Comparison of ENCODE assay signal across 8 cellular contexts in genomic region chr17:67390006-67390645, GRCh38. TPM values are rescaled to one million over a fixed set of nuclear protein-coding genes. Genes with fewer than 3 reads are reported as not detected.
DNase-seq lines count a peak whose midpoint lies in the region; ATAC-seq and TF ChIP-seq lines count a peak whose summit lies in the region.

No MANE protein-coding gene starts in this region.

- no peak overlapping the region for H4K8ac ChIP-seq in neuronal stem cell (ENCODE audit: low read depth, low read length)

- H3K27me3 Mint-ChIP-seq in Calu3 (ENCODE audit: unreplicated experiment), result no peaks in the 10 kb centered on the region
- H3K27me3 Mint-ChIP-seq in naive thymus-derived CD8-positive, alpha-beta T cell, result no peaks in the 10 kb centered on the region

- no peak overlapping the region for H3K23ac ChIP-seq in neuronal stem cell (ENCODE audit: low read depth, low read length, poor library complexity)

- no peak overlapping the region for H4K91ac ChIP-seq in neuronal stem cell (ENCODE audit: low read depth, low read length, poor library complexity)

- TF ChIP-seq POLR2A in breast epithelium (IDR thresholded peaks at IDR 0.05) (no peak), ovary (IDR thresholded peaks at IDR 0.05) (no peak)

- no peak overlapping the region for H2AK5ac ChIP-seq in neuronal stem cell (ENCODE audit: low read depth, low read length)

- no peaks in the 10 kb centered on the region for H3K79me1 ChIP-seq in neuronal stem cell (ENCODE audit: low read depth, low read length)

- H3K4me2 ChIP-seq in neuronal stem cell (ENCODE audit: insufficient read depth, low read length, poor library complexity, severe bottlenecking), result no peak overlapping the region

- DNase-seq in Calu3 (no peak), breast epithelium (ENCODE audit: low spot score in 2 of 2) (no peak), ovary (no peak), Kasumi-1 (lab: John Stamatoyannopoulos, UW) (no peak), neuronal stem cell (ENCODE audit: low spot score) (no peak)
- DNase-seq in naive thymus-derived CD8-positive, alpha-beta T cell, result no peak
- DNase-seq in activated CD4-positive, CD25-positive, alpha-beta regulatory T cell (lab: John Stamatoyannopoulos, UW), result no peak

- no peak overlapping the region for H2BK15ac ChIP-seq in neuronal stem cell (ENCODE audit: low read length)

- no peaks in the 10 kb centered on the region for H3K27me3 ChIP-seq in breast epithelium
- H3K27me3 ChIP-seq in ovary, result no peaks in the 10 kb centered on the region
- no peaks in the 10 kb centered on the region for H3K27me3 ChIP-seq in neuronal stem cell (ENCODE audit: control insufficient read depth in 3 of 3, insufficient read depth in 3 of 3, low read depth in 1 of 3, low read length in 3 of 3)

- H2BK120ac ChIP-seq in neuronal stem cell (ENCODE audit: low read depth, low read length), result no peak overlapping the region

- POLR2A ChIA-PET in naive thymus-derived CD8-positive, alpha-beta T cell (lab: Charles Lee), result interaction anchor here (0.6 to 5.5 kb wide), 17 partner anchors 9 to 237 kb away, joined by 3 to 61 read pairs (median 8); partner anchors contain the start of gene PITPNC1

- H2BK5ac ChIP-seq in neuronal stem cell (ENCODE audit: low read length), result no peak overlapping the region

- H3K4me1 ChIP-seq in breast epithelium, result no peaks in the 10 kb centered on the region
- H3K4me1 ChIP-seq in ovary (ENCODE audit: insufficient read depth), result peaks cover 3% of the 10 kb centered on the region
- H3K4me1 ChIP-seq in neuronal stem cell (ENCODE audit: control insufficient read depth in 2 of 2, insufficient read depth in 1 of 2, low read depth in 1 of 2, low read length in 2 of 2), result peaks cover 0 to 2% of the 10 kb centered on the region in 2 donors

- no peak overlapping the region for H3K27ac Mint-ChIP-seq in Calu3 (ENCODE audit: unreplicated experiment)
- H3K27ac Mint-ChIP-seq in naive thymus-derived CD8-positive, alpha-beta T cell, result peak overlapping the region; percentile 90 to 98 (median 94)

- intact Hi-C loops in Calu3 (cut with micrococcal nuclease; ENCODE audit: unreplicated experiment), result loop anchor here (1.0 kb wide), 1 partner anchor 32 kb away; no protein-coding TSS in a partner anchor
- intact Hi-C loops in breast epithelium (cut with DNase I; ENCODE audit: low total_unique reads), result no loop called here
- intact Hi-C loops in ovary (cut with DNase I), result no loop called here

- H3K9me3 ChIP-seq in breast epithelium (no peaks in the 10 kb centered on the region), ovary (no peaks in the 10 kb centered on the region), neuronal stem cell (replicated peaks in 1 of 2; ENCODE audit: control insufficient read depth in 2 of 2, insufficient read depth in 1 of 2, low read depth in 1 of 2, low read length in 2 of 2) (no peaks in the 10 kb centered on the region)

- H3K4me1 Mint-ChIP-seq in Calu3 (ENCODE audit: low read depth, unreplicated experiment), result peaks cover 20% of the 10 kb centered on the region
- H3K4me1 Mint-ChIP-seq in naive thymus-derived CD8-positive, alpha-beta T cell, result peaks cover 32 to 88% (median 79%) of the 10 kb centered on the region in 4 donors

- H3K4me3 ChIP-seq in breast epithelium (no peak overlapping the region), ovary (no peak overlapping the region), neuronal stem cell (ENCODE audit: low read length in 2 of 2) (no peak overlapping the region)

- peaks cover 4% of the 10 kb centered on the region for H3K36me3 Mint-ChIP-seq in Calu3 (ENCODE audit: insufficient read depth, unreplicated experiment)
- peaks cover 0 to 29% (median 16%) of the 10 kb centered on the region in 3 donors for H3K36me3 Mint-ChIP-seq in naive thymus-derived CD8-positive, alpha-beta T cell

- ATAC-seq in HG03439 (IDR thresholded peaks at IDR 0.05; ENCODE audit: unreplicated experiment), result peak; percentile 13
- ATAC-seq in naive thymus-derived CD8-positive, alpha-beta T cell, result peak; percentile 4 to 11

- no TSS peak for BruUV-seq in Calu3 (replicated peaks; lab: Mats Ljungman, UMichigan)

- H2AFZ ChIP-seq in neuronal stem cell (ENCODE audit: low read length), result no peak overlapping the region

- CTCF ChIA-PET in Calu3 (lab: Charles Lee), result interaction anchor here (0.7 to 1.2 kb wide), 7 partner anchors 9 to 1207 kb away, joined by 3 to 10 read pairs (median 3); no protein-coding TSS in a partner anchor

- H3K4ac ChIP-seq in neuronal stem cell (ENCODE audit: low read length), result no peak overlapping the region

- TF ChIP-seq CTCF in Calu3 (IDR thresholded peaks at IDR 0.05; ENCODE audit: unreplicated experiment), result no peak
- no peak for TF ChIP-seq CTCF in breast epithelium (IDR thresholded peaks at IDR 0.05)
- TF ChIP-seq CTCF in ovary (IDR thresholded peaks at IDR 0.05), result no peak

- H3K9me3 Mint-ChIP-seq in Calu3 (ENCODE audit: low read depth, unreplicated experiment), result no peaks in the 10 kb centered on the region
- H3K9me3 Mint-ChIP-seq in naive thymus-derived CD8-positive, alpha-beta T cell, result no peaks in the 10 kb centered on the region

- H3K14ac ChIP-seq in neuronal stem cell (ENCODE audit: low read length), result no peak overlapping the region

- H3K36me3 ChIP-seq in breast epithelium, result no peaks in the 10 kb centered on the region
- no peaks in the 10 kb centered on the region for H3K36me3 ChIP-seq in ovary
- H3K36me3 ChIP-seq in neuronal stem cell (replicated peaks in 1 of 2; ENCODE audit: control insufficient read depth in 2 of 2, insufficient read depth in 2 of 2, low read length in 2 of 2), result no peaks in the 10 kb centered on the region

- no peak overlapping the region for H3K9ac ChIP-seq in neuronal stem cell (ENCODE audit: low read depth, low read length, poor library complexity)

- 84 to 86% (median 85%) methylated on average over 6 of the region's 6 CpGs for WGBS in ovary, 3 donors
- WGBS in neuronal stem cell (ENCODE audit: extremely low coverage in 2 of 2, insufficient read length in 2 of 2, insufficient replicate concordance in 1 of 2), 2 donors, result no CpG with 5 or more reads among the region's 6 CpGs

- H3K27ac ChIP-seq in breast epithelium (peak overlapping the region; percentile 4 to 45), ovary (no peak overlapping the region), neuronal stem cell (replicated peaks; ENCODE audit: low read length) (no peak overlapping the region)

- no peak overlapping the region for H2BK12ac ChIP-seq in neuronal stem cell (ENCODE audit: low read length)

- H3K18ac ChIP-seq in neuronal stem cell (ENCODE audit: low read length), result no peak overlapping the region

- TF ChIP-seq EP300 in ovary (IDR thresholded peaks at IDR 0.05), result no peak

- peak overlapping the region; percentile 33 for H3K4me3 Mint-ChIP-seq in Calu3 (ENCODE audit: low read depth, unreplicated experiment)
- H3K4me3 Mint-ChIP-seq in naive thymus-derived CD8-positive, alpha-beta T cell, result peak overlapping the region; percentile 59 to 88 (median 80)

RNA-seq across cellular contexts. Expression of gene PITPNC1, which starts 13.0 kb away (rescaled TPM):
- total RNA-seq in Calu3 (2022) (6.9 and 11.4 TPM in 2 replicates), breast epithelium (10 to 100 TPM; 11.0 to 17.7 (median 14.8) TPM), ovary (10 to 100 TPM; 14.9 to 40.9 (median 23.8) TPM)
- total RNA-seq in naive thymus-derived CD8-positive, alpha-beta T cell, result 100 to 1,000 TPM; 128 to 133 TPM
- polyA plus RNA-seq in naive thymus-derived CD8-positive, alpha-beta T cell, result 100 to 1,000 TPM; 119 to 159 (median 125) TPM
- polyA plus RNA-seq in ovary, result 10 to 100 TPM; 21.0 to 33.3 TPM
- polyA plus RNA-seq in neuronal stem cell (2013, experiment 1 of 2), result 16.3 TPM
- 16.7 TPM for polyA plus RNA-seq in neuronal stem cell (2013, experiment 2 of 2)

RNA-seq across cellular contexts. Expression of gene PSMD12, which starts 23.7 kb away (rescaled TPM):
- total RNA-seq in Calu3 (2022) (77.4 and 79.2 TPM in 2 replicates), breast epithelium (10 to 100 TPM; 21.2 to 33.6 (median 30.5) TPM), ovary (10 to 100 TPM; 13.5 to 41.1 (median 36.8) TPM)
- total RNA-seq in naive thymus-derived CD8-positive, alpha-beta T cell, result 10 to 100 TPM; 44.6 to 45.4 TPM
- 10 to 100 TPM; 32.0 to 33.0 (median 32.5) TPM for polyA plus RNA-seq in naive thymus-derived CD8-positive, alpha-beta T cell
- 10 to 100 TPM; 12.4 to 41.7 TPM for polyA plus RNA-seq in ovary
- polyA plus RNA-seq in neuronal stem cell (2013, experiment 1 of 2), result 33.7 TPM
- 34.6 TPM for polyA plus RNA-seq in neuronal stem cell (2013, experiment 2 of 2)

Comparison
In these comparisons a context has a peak if more than half of its experiments do, and no peak if none do; other contexts are left out.
1. H3K27ac ChIP-seq: peak in breast epithelium (2 of 2); none in ovary (0 of 2) and neuronal stem cell (single experiment).